In the genomic region with DNA sequence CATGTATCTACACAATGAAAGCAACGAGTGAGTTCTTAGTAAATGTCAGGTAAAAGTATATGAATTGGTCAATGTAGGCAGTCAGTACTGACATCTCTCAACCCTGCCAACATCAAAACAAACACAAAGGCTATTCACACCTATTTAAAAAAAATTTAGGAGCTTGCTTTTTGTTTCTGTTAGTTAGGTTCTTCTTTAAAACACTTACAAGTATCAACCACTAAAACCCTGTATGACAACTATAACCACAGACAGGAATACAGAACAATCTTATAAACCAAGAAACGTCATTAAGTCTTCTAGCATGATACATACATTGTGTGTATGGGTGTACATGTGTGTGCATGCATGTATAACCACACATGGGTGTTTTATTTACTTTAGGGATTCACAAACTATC, we compare ENCODE assay signal across 16 cellular contexts.
DNase-seq lines count a peak whose midpoint lies in the region; ATAC-seq and TF ChIP-seq lines count a peak whose summit lies in the region.
"Had no signal": no experiment of that assay in that cellular context is flagged by ENCODE, and none has a peak within 500 bp of the region (broad histone marks: within the 10 kb centered on the region; RNA-seq: fewer than 3 reads in every experiment).

No MANE protein-coding gene starts in this region.

- H3K36me3 ChIP-seq in OCI-LY3 (replicated peaks; ENCODE audit: low read depth, low read length) (peaks cover 62% of the 10 kb centered on the region), H7 (replicated peaks; ENCODE audit: control insufficient read depth, insufficient read depth, low read length) (no peaks in the 10 kb centered on the region)

- H4K20me1 ChIP-seq in OCI-LY3 (ENCODE audit: insufficient read depth, low read length) = peaks cover 99% of the 10 kb centered on the region

- ATAC-seq in GM19395 (IDR thresholded peaks at IDR 0.05; ENCODE audit: unreplicated experiment) (peak; percentile 41), GM21528 (IDR thresholded peaks at IDR 0.05; ENCODE audit: low FRiP score, unreplicated experiment) (no peak), HG03460 (IDR thresholded peaks at IDR 0.05; ENCODE audit: unreplicated experiment) (no peak)
- ATAC-seq: A549, GM23338, K562 had no signal

- no peak overlapping the region for H3K9ac ChIP-seq in OCI-LY3 (ENCODE audit: low read length)

- peaks cover 100% of the 10 kb centered on the region for H3K79me2 ChIP-seq in OCI-LY3 (ENCODE audit: low read length)

- no peaks in the 10 kb centered on the region for H3K27me3 ChIP-seq in OCI-LY3 (ENCODE audit: low read depth, low read length)
- H3K27me3 ChIP-seq in layer of hippocampus (ENCODE audit: control insufficient read depth, insufficient read depth, low read length) = no peaks in the 10 kb centered on the region
- H3K27me3 ChIP-seq in H7 (ENCODE audit: control insufficient read depth, insufficient read depth, low read length) = no peaks in the 10 kb centered on the region
- H3K27me3 ChIP-seq: BE2C had no signal

- no peaks in the 10 kb centered on the region for H3K9me3 ChIP-seq in OCI-LY3 (ENCODE audit: insufficient read depth, low read length)
- H3K9me3 ChIP-seq: A549, BE2C had no signal

- H3K4me1 ChIP-seq in OCI-LY3 (ENCODE audit: low read length) = peaks cover 70% of the 10 kb centered on the region
- H3K4me1 ChIP-seq: A549, BE2C had no signal

- no peak for TF ChIP-seq CTCF in OCI-LY3 (IDR thresholded peaks at IDR 0.05; ENCODE audit: low read depth, low read length)

- H3K27ac ChIP-seq in OCI-LY3 (ENCODE audit: low read length) (peak overlapping the region; percentile 78), layer of hippocampus (ENCODE audit: low read depth, low read length) (peak overlapping the region; percentile 84)
- H3K27ac ChIP-seq: A549, C4-2B had no signal

- no peak overlapping the region for H2AFZ ChIP-seq in OCI-LY3 (ENCODE audit: low read depth, low read length)
- H2AFZ ChIP-seq: GM23338 had no signal

- H3K4me2 ChIP-seq in OCI-LY3 (ENCODE audit: low read length) = peak overlapping the region; percentile 62
- H3K4me2 ChIP-seq: A549, GM23338 had no signal

- H3K4me3 ChIP-seq in OCI-LY3 (ENCODE audit: low read length) (peak overlapping the region; percentile 41), H7 (ENCODE audit: insufficient read depth, low read depth, low read length) (no peak overlapping the region)
- H3K4me3 ChIP-seq: A549, GM23338, K562 had no signal

- no peak for DNase-seq in H7
- DNase-seq in effector CD4-positive, alpha-beta T cell = no peak
- DNase-seq: BE2C; CD4-positive, alpha-beta memory T cell; DMS79; EL; H9 had no signal
